ENCODE assay signal across 21 cellular contexts in genomic region chrX:40637687-40638086, GRCh38. TPM values are rescaled to one million over a fixed set of nuclear protein-coding genes. Genes with fewer than 3 reads are reported as not detected.
DNase-seq lines count a peak whose midpoint lies in the region; ATAC-seq and TF ChIP-seq lines count a peak whose summit lies in the region.
"Had no signal": no experiment of that assay in that cellular context is flagged by ENCODE, and none has a peak within 500 bp of the region (broad histone marks: within the 10 kb centered on the region; RNA-seq: fewer than 3 reads in every experiment).

No MANE protein-coding gene starts in this region.

- H3K4me3 Mint-ChIP-seq in effector memory CD8-positive, alpha-beta T cell: no peak overlapping the region
- no peak overlapping the region for H3K4me3 Mint-ChIP-seq in CD8-positive, alpha-beta T cell
- H3K4me3 Mint-ChIP-seq: CD4-positive, alpha-beta T cell; HFFc6 had no signal

- H3K27me3 ChIP-seq in mammary epithelial cell (ENCODE audit: insufficient read depth, low read length) (no peaks in the 10 kb centered on the region), breast epithelium (peaks cover 0 to 64% of the 10 kb centered on the region in 2 donors)
- H3K27me3 ChIP-seq in CD8-positive, alpha-beta T cell (ENCODE audit: insufficient read depth, low read length): no peaks in the 10 kb centered on the region

- H3K79me2 ChIP-seq in mammary epithelial cell (ENCODE audit: insufficient read depth, low read length): peaks cover 41% of the 10 kb centered on the region

- H3K27ac Mint-ChIP-seq in effector memory CD8-positive, alpha-beta T cell: peak overlapping the region; percentile 17 to 35
- no peak overlapping the region for H3K27ac Mint-ChIP-seq in CD8-positive, alpha-beta T cell
- H3K27ac Mint-ChIP-seq: HFFc6 had no signal

- CTCF ChIA-PET in mammary epithelial cell (lab: Charles Lee; ENCODE audit: low non-redundant PET): no interaction called here
- CTCF ChIA-PET in CD8-positive, alpha-beta T cell (lab: Charles Lee): no interaction called here

- peaks cover 25% of the 10 kb centered on the region in 2 donors for H3K4me1 Mint-ChIP-seq in effector memory CD8-positive, alpha-beta T cell (ENCODE audit: low read depth in 2 of 2)
- peaks cover 30% of the 10 kb centered on the region for H3K4me1 Mint-ChIP-seq in CD8-positive, alpha-beta T cell (ENCODE audit: low read depth)

- no peak for TF ChIP-seq CTCF in mammary epithelial cell (conservative IDR thresholded peaks at IDR 0.05 in 1 of 2, IDR thresholded peaks at IDR 0.05 in 1 of 2; ENCODE audit: extremely low read depth in 1 of 2, insufficient read depth in 1 of 2, low read depth in 1 of 2, low read length in 2 of 2)
- TF ChIP-seq CTCF in breast epithelium (IDR thresholded peaks at IDR 0.05): no peak
- no peak for TF ChIP-seq CTCF in CD8-positive, alpha-beta T cell (IDR thresholded peaks at IDR 0.05)

- TF ChIP-seq POLR2A in breast epithelium (IDR thresholded peaks at IDR 0.05): no peak

- dilution Hi-C loops in mammary epithelial cell (cut with HindIII; ENCODE audit: low sequenced_read_pairs): no loop called here

- peaks cover 62% of the 10 kb centered on the region for H3K36me3 Mint-ChIP-seq in effector memory CD8-positive, alpha-beta T cell (ENCODE audit: insufficient read depth)
- H3K36me3 Mint-ChIP-seq in CD8-positive, alpha-beta T cell: peaks cover 83% of the 10 kb centered on the region

- H4K20me1 ChIP-seq in mammary epithelial cell (ENCODE audit: insufficient read depth, low read length): no peaks in the 10 kb centered on the region

- no peaks in the 10 kb centered on the region for H3K9me3 ChIP-seq in mammary epithelial cell (replicated peaks; ENCODE audit: insufficient read depth, low read length)
- no peaks in the 10 kb centered on the region for H3K9me3 ChIP-seq in breast epithelium
- H3K9me3 ChIP-seq in CD8-positive, alpha-beta T cell (ENCODE audit: low read length): no peaks in the 10 kb centered on the region
- H3K9me3 ChIP-seq: A549 had no signal

- H3K4me1 ChIP-seq in mammary epithelial cell (ENCODE audit: insufficient read depth, low read length): peaks cover 18% of the 10 kb centered on the region
- no peaks in the 10 kb centered on the region for H3K4me1 ChIP-seq in breast epithelium
- no peaks in the 10 kb centered on the region for H3K4me1 ChIP-seq in CD8-positive, alpha-beta T cell (ENCODE audit: insufficient read depth, low read length)
- H3K4me1 ChIP-seq: A549 had no signal

- no peak overlapping the region for H3K9ac ChIP-seq in mammary epithelial cell (ENCODE audit: insufficient read depth, low read length)

- no peaks in the 10 kb centered on the region for H3K9me3 Mint-ChIP-seq in effector memory CD8-positive, alpha-beta T cell
- H3K9me3 Mint-ChIP-seq in CD8-positive, alpha-beta T cell: no peaks in the 10 kb centered on the region
- H3K9me3 Mint-ChIP-seq: CD4-positive, alpha-beta T cell; HFFc6 had no signal

- in situ Hi-C loops in mammary epithelial cell (cut with MboI; ENCODE audit: low sequenced_read_pairs in 2 of 2): no loop called here

- POLR2A ChIA-PET in CD8-positive, alpha-beta T cell (lab: Charles Lee): interaction anchor here (0.5 kb wide), 1 partner anchor 64 kb away, joined by 3 read pairs; no protein-coding TSS in a partner anchor

- no TSS peak for BruUV-seq in mammary epithelial cell (replicated peaks; lab: Mats Ljungman, UMichigan)

- WGBS in mammary epithelial cell (ENCODE audit: low coverage, missing lambda C conversion rate): 41% methylated on average over 3 of the region's 3 CpGs

- H3K4me2 ChIP-seq in mammary epithelial cell (ENCODE audit: insufficient read depth, low read depth, low read length): no peak overlapping the region
- H3K4me2 ChIP-seq: A549 had no signal

- peak overlapping the region; percentile 17 for H3K27ac ChIP-seq in mammary epithelial cell (ENCODE audit: insufficient read depth, low read depth, low read length)
- H3K27ac ChIP-seq in breast epithelium: no peak overlapping the region
- no peak overlapping the region for H3K27ac ChIP-seq in CD8-positive, alpha-beta T cell (ENCODE audit: low read depth, low read length)
- H3K27ac ChIP-seq: 22Rv1, A549, C4-2B had no signal

- intact Hi-C loops in mammary epithelial cell (cut with micrococcal nuclease): no loop called here
- intact Hi-C loops in breast epithelium (cut with DNase I; ENCODE audit: low total_unique reads): no loop called here
- intact Hi-C loops in sciatic nerve (cut with DNase I): no loop called here
- intact Hi-C loops in CD8-positive, alpha-beta T cell (cut with DNase I, micrococcal nuclease): no loop called here

- no peak for ATAC-seq in effector memory CD8-positive, alpha-beta T cell (replicated peaks)
- ATAC-seq in sciatic nerve: no peak
- ATAC-seq in CD8-positive, alpha-beta T cell: no peak
- ATAC-seq: A549, HCT116, HepG2 had no signal

- no peak overlapping the region for H2AFZ ChIP-seq in mammary epithelial cell (ENCODE audit: low read depth, low read length)

- no peaks in the 10 kb centered on the region for H3K27me3 Mint-ChIP-seq in effector memory CD8-positive, alpha-beta T cell
- H3K27me3 Mint-ChIP-seq in CD8-positive, alpha-beta T cell (ENCODE audit: low read depth): no peaks in the 10 kb centered on the region
- H3K27me3 Mint-ChIP-seq: CD4-positive, alpha-beta T cell had no signal

- no peak overlapping the region for H3K4me3 ChIP-seq in mammary epithelial cell (replicated peaks in 1 of 3; ENCODE audit: insufficient read depth in 1 of 3, low read depth in 2 of 3, low read length in 3 of 3)
- H3K4me3 ChIP-seq in breast epithelium: no peak overlapping the region
- H3K4me3 ChIP-seq in CD8-positive, alpha-beta T cell (ENCODE audit: low read depth, low read length): no peak overlapping the region
- H3K4me3 ChIP-seq: A549 had no signal

- DNase-seq in mammary epithelial cell (peak; percentile 43), breast epithelium (ENCODE audit: low spot score in 2 of 2) (no peak), kidney tubule cell (ENCODE audit: low spot score) (peak; percentile 9), sciatic nerve (ENCODE audit: low spot score) (no peak), NCI-H2107 treated with DMSO at 0.1 percent for 48 hours (lab: John Stamatoyannopoulos, UW; ENCODE audit: unreplicated experiment) (no peak)
- no peak for DNase-seq in effector memory CD8-positive, alpha-beta T cell
- DNase-seq in activated naive CD4-positive, alpha-beta T cell (lab: John Stamatoyannopoulos, UW): no peak
- DNase-seq in CD8-positive, alpha-beta T cell: no peak
- DNase-seq: AML-193; CD4-positive, alpha-beta T cell; DMS79 treated with DMSO at 0.1 percent for 48 hours; GF-D8; GOT3; H7; HFFc6 had no signal

- H3K36me3 ChIP-seq in mammary epithelial cell (ENCODE audit: insufficient read depth, low read length) (peaks cover 10% of the 10 kb centered on the region), breast epithelium (peaks cover 6% of the 10 kb centered on the region)
- peaks cover 40% of the 10 kb centered on the region for H3K36me3 ChIP-seq in CD8-positive, alpha-beta T cell (ENCODE audit: insufficient read depth, low read length)

RNA-seq across cellular contexts. Expression of gene CXorf38, which starts 9.7 kb away (rescaled TPM):
- total RNA-seq in mammary epithelial cell (10 to 100 TPM; 18.0 to 19.8 TPM), breast epithelium (10 to 100 TPM; 16.7 to 23.9 (median 16.8) TPM), sciatic nerve (14.0 TPM)
- 9.2 TPM for polyA plus RNA-seq in mammary epithelial cell
- polyA minus RNA-seq in mammary epithelial cell: 4.4 TPM
- 10 to 100 TPM; 10.6 to 11.0 TPM for total RNA-seq in CD8-positive, alpha-beta T cell

RNA-seq across cellular contexts. Expression of gene MPC1L, which starts 14.5 kb away (rescaled TPM):
- not detected for total RNA-seq in mammary epithelial cell
- not detected for polyA plus RNA-seq in mammary epithelial cell
- polyA minus RNA-seq in mammary epithelial cell: not detected
- total RNA-seq in breast epithelium: not detected
- not detected for total RNA-seq in sciatic nerve
- not detected for total RNA-seq in CD8-positive, alpha-beta T cell
- total RNA-seq: CD4-positive, alpha-beta T cell; H7; HepG2; HFFc6 had no signal
- polyA plus RNA-seq: A549, BJ, HepG2 had no signal

RNA-seq across cellular contexts. Expression of gene ATP6AP2, which starts 56.9 kb away (rescaled TPM):
- 100 to 1,000 TPM in 1 of 2 donors, 10 to 100 TPM in 1; 99.4 to 154 TPM for total RNA-seq in mammary epithelial cell
- polyA plus RNA-seq in mammary epithelial cell: 145 TPM
- polyA minus RNA-seq in mammary epithelial cell: 63.8 TPM
- 100 to 1,000 TPM in 2 of 3 donors, 10 to 100 TPM in 1; 85.2 to 129 (median 103) TPM for total RNA-seq in breast epithelium
- 103 TPM for total RNA-seq in sciatic nerve
- 10 to 100 TPM; 62.0 to 67.3 TPM for total RNA-seq in CD8-positive, alpha-beta T cell

Comparison
In these comparisons a context has a peak if more than half of its experiments do, and no peak if none do; other contexts are left out.
1. DNase-seq: peak in mammary epithelial cell (single experiment) and kidney tubule cell (single experiment); none in breast epithelium (0 of 2), effector memory CD8-positive, alpha-beta T cell (0 of 3), activated naive CD4-positive, alpha-beta T cell (0 of 4), sciatic nerve (single experiment), CD8-positive, alpha-beta T cell (0 of 7) and NCI-H2107 treated with DMSO at 0.1 percent for 48 hours (single experiment).